8 cellular contexts compared by ENCODE assay signal in the genomic region with DNA sequence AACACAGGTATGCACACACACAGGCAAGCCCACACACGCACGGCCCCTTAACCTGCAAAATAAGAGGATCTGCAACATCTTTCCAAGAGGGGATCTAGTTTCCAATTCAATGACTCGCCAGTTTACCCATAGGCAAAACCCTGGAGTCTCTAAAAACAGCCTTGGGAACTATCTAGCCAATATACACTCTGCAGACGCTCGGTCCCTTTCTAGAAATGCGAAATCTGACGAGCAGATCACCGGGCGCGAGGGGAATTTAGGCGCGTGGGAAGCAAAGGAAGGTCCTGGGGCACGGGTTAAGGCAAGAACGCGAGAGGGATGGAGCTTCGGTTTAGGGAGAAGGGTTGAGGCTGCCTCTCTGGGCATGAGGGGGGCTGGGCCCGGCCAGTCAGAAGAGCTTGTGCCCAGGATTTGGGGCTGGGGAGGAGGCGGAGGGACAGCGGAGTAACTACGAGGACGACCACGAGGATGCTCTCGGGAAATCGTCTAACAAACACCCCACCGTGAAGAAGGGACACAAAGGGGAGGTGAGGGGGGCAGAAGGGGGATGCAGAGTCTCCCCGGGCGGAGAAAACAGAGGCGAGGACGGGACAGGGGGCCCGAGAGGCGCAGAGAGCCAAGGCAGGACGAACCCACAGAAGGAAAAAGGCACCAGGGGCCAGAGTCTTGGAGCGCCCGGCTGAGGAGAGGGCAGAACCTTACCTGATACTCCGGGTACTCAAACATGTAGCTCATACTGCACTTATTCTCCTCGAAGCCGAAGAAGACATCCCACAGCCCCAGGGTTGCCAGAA. TPM values are rescaled to one million over a fixed set of nuclear protein-coding genes. Genes with fewer than 3 reads are reported as not detected.
DNase-seq lines count a peak whose midpoint lies in the region; ATAC-seq lines count a peak whose summit lies in the region.

No MANE protein-coding gene starts in this region.

- no peaks in the 10 kb centered on the region for H3K9me3 Mint-ChIP-seq in activated naive CD4-positive, alpha-beta T cell treated with anti-CD3 and anti-CD28 coated beads for 36 hours

- CTCF ChIA-PET in activated naive CD4-positive, alpha-beta T cell treated with anti-CD3 and anti-CD28 coated beads for 36 hours (lab: Charles Lee) = interaction anchor here (0.5 to 0.7 kb wide), 2 partner anchors 149 to 509 kb away, joined by 3 read pairs; partner anchors contain the start of gene SF3B1

- peak; percentile 39 for ATAC-seq in GM18909 (IDR thresholded peaks at IDR 0.05; ENCODE audit: poor library complexity, unreplicated experiment)
- ATAC-seq in HG03135 (IDR thresholded peaks at IDR 0.05; ENCODE audit: unreplicated experiment) = peak; percentile 40

- DNase-seq in C1 segment of cervical spinal cord (lab: John Stamatoyannopoulos, UW) = peak in 13 of 14 donors; percentile 6 to 77 (median 68)
- DNase-seq in NCI-H69 (lab: John Stamatoyannopoulos, UW) = peak; percentile 73
- peak; percentile 56 for DNase-seq in activated naive CD4-positive, alpha-beta T cell treated with anti-CD3 and anti-CD28 coated beads for 36 hours
- DNase-seq in globus pallidus (ENCODE audit: low spot score) = peak; percentile 60
- peak; percentile 29 for DNase-seq in occipital lobe (lab: John Stamatoyannopoulos, UW)
- no peak for DNase-seq in NCI-H2196 treated with DMSO at 0.1 percent for 48 hours (lab: John Stamatoyannopoulos, UW; ENCODE audit: unreplicated experiment)

- peaks cover 37% of the 10 kb centered on the region for H3K4me1 Mint-ChIP-seq in activated naive CD4-positive, alpha-beta T cell treated with anti-CD3 and anti-CD28 coated beads for 36 hours (ENCODE audit: low read depth)

- intact Hi-C loops in activated naive CD4-positive, alpha-beta T cell treated with anti-CD3 and anti-CD28 coated beads for 36 hours (cut with micrococcal nuclease) = loop anchor here (2.0 to 10.0 kb wide), 15 partner anchors 51 to 1391 kb away; partner anchors contain the start of genes ANKRD44, CCDC150, MARS2 and SF3B1

- peaks cover 12% of the 10 kb centered on the region for H3K36me3 Mint-ChIP-seq in activated naive CD4-positive, alpha-beta T cell treated with anti-CD3 and anti-CD28 coated beads for 36 hours (ENCODE audit: low read depth)

- peak overlapping the region; percentile 93 for H3K4me3 Mint-ChIP-seq in activated naive CD4-positive, alpha-beta T cell treated with anti-CD3 and anti-CD28 coated beads for 36 hours

- peak overlapping the region; percentile 98 for H3K27ac Mint-ChIP-seq in activated naive CD4-positive, alpha-beta T cell treated with anti-CD3 and anti-CD28 coated beads for 36 hours

- no peaks in the 10 kb centered on the region for H3K27me3 Mint-ChIP-seq in activated naive CD4-positive, alpha-beta T cell treated with anti-CD3 and anti-CD28 coated beads for 36 hours (ENCODE audit: low read depth)

RNA-seq across cellular contexts. Expression of gene PGAP1, which starts 0.5 kb away (rescaled TPM):
- 10 to 100 TPM; 29.3 to 33.3 TPM for total RNA-seq in activated naive CD4-positive, alpha-beta T cell treated with anti-CD3 and anti-CD28 coated beads for 36 hours
- 105 TPM for total RNA-seq in occipital lobe
